In genomic region chr17:79695293-79696158, GRCh38 we compare ENCODE assay signal across 13 cellular contexts. TPM values are rescaled to one million over a fixed set of nuclear protein-coding genes. Genes with fewer than 3 reads are reported as not detected.
DNase-seq lines count a peak whose midpoint lies in the region; ATAC-seq and TF ChIP-seq lines count a peak whose summit lies in the region.
"Had no signal": no experiment of that assay in that cellular context is flagged by ENCODE, and none has a peak within 500 bp of the region (broad histone marks: within the 10 kb centered on the region; RNA-seq: fewer than 3 reads in every experiment).

No MANE protein-coding gene starts in this region.

- H3K9me3 Mint-ChIP-seq in MCF 10A (ENCODE audit: unreplicated experiment): no peaks in the 10 kb centered on the region

- TF ChIP-seq CTCF in AG10803 (conservative IDR thresholded peaks at IDR 0.05; ENCODE audit: low read length) (no peak), HFF-Myc (IDR thresholded peaks at IDR 0.05; ENCODE audit: low read depth, low read length, missing control alignments) (no peak), MCF 10A (IDR thresholded peaks at IDR 0.05; ENCODE audit: unreplicated experiment) (no peak), suprapubic skin (IDR thresholded peaks at IDR 0.05) (no peak), stomach (IDR thresholded peaks at IDR 0.05) (no peak)

- intact Hi-C loops in MCF 10A (cut with micrococcal nuclease): no loop called here
- intact Hi-C loops in left colon (cut with DNase I, micrococcal nuclease): no loop called here
- intact Hi-C loops in stomach (cut with DNase I; ENCODE audit: low total_unique reads): no loop called here

- no peak overlapping the region for H3K27ac Mint-ChIP-seq in MCF 10A (ENCODE audit: low read depth, unreplicated experiment)
- H3K27ac Mint-ChIP-seq: activated CD4-positive, alpha-beta T cell treated with anti-CD3 and anti-CD28 coated beads for 36 hours had no signal

- H3K4me1 ChIP-seq in suprapubic skin (peaks cover 22% of the 10 kb centered on the region), stomach (peaks cover 4 to 31% (median 22%) of the 10 kb centered on the region in 4 donors)

- BruUV-seq in MCF 10A (replicated peaks; lab: Mats Ljungman, UMichigan): no TSS peak

- H3K9me3 ChIP-seq in suprapubic skin (no peaks in the 10 kb centered on the region), stomach (no peaks in the 10 kb centered on the region)
- H3K9me3 ChIP-seq: mucosa of descending colon had no signal

- 43% methylated on average over 15 of the region's 20 CpGs for WGBS in suprapubic skin
- 0 to 56% (median 51%) methylated on average over 6 to 20 of the region's 20 CpGs for whole genome bisulfite sequencing in stomach, 5 donors

- POLR2A ChIA-PET in MCF 10A (lab: Yijun Ruan, JAX): no interaction called here

- H3K27ac ChIP-seq in suprapubic skin (no peak overlapping the region), stomach (no peak overlapping the region)
- H3K27ac ChIP-seq: coronary artery had no signal

- no peak overlapping the region for H3K4me3 Mint-ChIP-seq in MCF 10A (ENCODE audit: unreplicated experiment)
- H3K4me3 Mint-ChIP-seq: activated CD4-positive, alpha-beta T cell treated with anti-CD3 and anti-CD28 coated beads for 36 hours had no signal

- TF ChIP-seq EP300 in suprapubic skin (IDR thresholded peaks at IDR 0.05) (no peak), stomach (IDR thresholded peaks at IDR 0.05) (no peak)

- CTCF ChIA-PET in MCF 10A (lab: Yijun Ruan, JAX): interaction anchor here (1.0 to 2.4 kb wide), 2 partner anchors 13 to 295 kb away, joined by 3 to 11 read pairs; no protein-coding TSS in a partner anchor

- DNase-seq in AG10803 (ENCODE audit: low read depth) (peak; percentile 13), HFF-Myc (ENCODE audit: extremely low read depth, low read depth) (peak; percentile 47), MCF 10A (ENCODE audit: unreplicated experiment) (peak; percentile 38), mucosa of gallbladder (ENCODE audit: low spot score) (peak; percentile 13), suprapubic skin (ENCODE audit: low spot score in 2 of 2) (no peak), left colon (no peak), stomach (no peak)
- DNase-seq: activated CD4-positive, alpha-beta T cell treated with anti-CD3 and anti-CD28 coated beads for 36 hours; activated gamma-delta T cell treated with Interleukin-2 at 50 U/mL for 16 hours; mucosa of descending colon had no signal

- H3K27me3 ChIP-seq in suprapubic skin (peaks cover 36% of the 10 kb centered on the region), stomach (peaks cover 0 to 58% (median 21%) of the 10 kb centered on the region in 3 donors)

- H3K4me1 Mint-ChIP-seq in MCF 10A (ENCODE audit: insufficient read depth, unreplicated experiment): peaks cover 10% of the 10 kb centered on the region
- H3K4me1 Mint-ChIP-seq: activated CD4-positive, alpha-beta T cell treated with anti-CD3 and anti-CD28 coated beads for 36 hours had no signal

- H3K36me3 Mint-ChIP-seq in MCF 10A (ENCODE audit: insufficient read depth, unreplicated experiment): no peaks in the 10 kb centered on the region

- ATAC-seq in HG03135 (IDR thresholded peaks at IDR 0.05; ENCODE audit: unreplicated experiment): no peak
- no peak for ATAC-seq in left colon
- ATAC-seq: activated CD4-positive, alpha-beta T cell treated with anti-CD3 and anti-CD28 coated beads for 36 hours; mucosa of descending colon had no signal

- H3K27me3 Mint-ChIP-seq in MCF 10A (ENCODE audit: insufficient read depth, unreplicated experiment): peaks cover 42% of the 10 kb centered on the region

- H3K4me3 ChIP-seq in AG10803 (ENCODE audit: low read length) (no peak overlapping the region), HFF-Myc (replicated peaks; ENCODE audit: low read depth, low read length) (no peak overlapping the region), suprapubic skin (no peak overlapping the region), stomach (no peak overlapping the region)
- H3K4me3 ChIP-seq: coronary artery, mucosa of descending colon had no signal

- H3K36me3 ChIP-seq in suprapubic skin (no peaks in the 10 kb centered on the region), stomach (no peaks in the 10 kb centered on the region)

- TF ChIP-seq POLR2A in suprapubic skin (IDR thresholded peaks at IDR 0.05) (no peak), stomach (IDR thresholded peaks at IDR 0.05) (no peak)

RNA-seq across cellular contexts. Expression of gene ENPP7, which starts 35.2 kb away (rescaled TPM):
- total RNA-seq in MCF 10A (2022): not detected in 2 replicates
- total RNA-seq in mucosa of gallbladder: 0.23 TPM
- total RNA-seq in suprapubic skin: not detected
- total RNA-seq in left colon: under 1 TPM in 1 of 2 donors, not detected in 1; 0.17 TPM
- total RNA-seq in stomach: 1 to 10 TPM in 1 of 5 donors, not detected in 4; 5.0 TPM
- polyA plus RNA-seq in stomach: not detected
- total RNA-seq: activated CD4-positive, alpha-beta T cell treated with anti-CD3 and anti-CD28 coated beads for 36 hours; mucosa of descending colon; SK-MEL-5 had no signal

Comparison
In these comparisons a context has a peak if more than half of its experiments do, and no peak if none do; other contexts are left out.
1. DNase-seq: peak in AG10803 (single experiment), HFF-Myc (single experiment), MCF 10A (single experiment) and mucosa of gallbladder (single experiment); none in suprapubic skin (0 of 2), left colon (0 of 2) and stomach (single experiment).